Comparison of ENCODE assay signal across 8 cellular contexts in the genomic region with DNA sequence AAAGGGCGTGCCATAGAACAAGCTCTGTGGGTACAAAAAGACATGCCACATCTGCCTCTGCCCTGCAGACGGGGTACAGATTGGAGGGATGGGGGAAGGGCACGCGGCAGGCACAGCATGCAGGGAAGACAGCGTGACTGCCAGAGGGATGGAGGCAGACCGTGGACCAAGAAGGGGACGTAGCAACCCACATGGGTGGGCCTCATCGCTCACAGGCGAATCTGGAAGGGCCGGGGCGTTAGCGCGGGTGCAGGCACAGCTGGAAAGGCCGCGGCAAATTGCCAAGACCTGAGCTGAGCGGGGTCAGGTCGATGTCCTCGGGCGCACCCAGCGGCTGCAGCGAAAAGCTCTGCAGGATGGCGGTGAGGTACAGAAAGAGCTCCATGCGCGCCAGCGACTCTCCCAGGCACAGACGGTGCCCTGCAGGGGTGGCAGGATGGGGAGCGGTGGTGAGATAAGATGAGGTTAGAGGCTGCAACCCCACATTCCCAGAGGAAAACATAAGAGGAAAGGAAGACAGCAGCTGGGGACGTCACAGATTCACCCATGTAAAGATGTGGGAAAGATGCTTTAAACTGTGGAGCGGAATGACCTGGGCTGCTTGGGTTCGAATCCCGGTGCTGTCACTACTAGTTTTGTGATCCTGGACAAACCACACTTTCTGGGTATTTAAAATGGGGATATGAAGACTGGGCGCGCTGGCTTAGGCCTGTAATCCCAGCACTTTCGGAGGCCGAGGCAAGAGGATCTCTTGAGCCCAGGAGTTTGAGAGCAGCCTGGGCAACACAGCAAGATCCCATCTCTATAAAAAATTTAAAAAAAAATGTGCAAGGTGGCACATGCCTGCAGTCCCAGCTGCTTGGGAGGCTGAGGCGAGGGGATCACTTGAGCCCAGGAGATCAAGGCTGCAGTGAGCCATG. TPM values are rescaled to one million over a fixed set of nuclear protein-coding genes. Genes with fewer than 3 reads are reported as not detected.
DNase-seq lines count a peak whose midpoint lies in the region; ATAC-seq and TF ChIP-seq lines count a peak whose summit lies in the region.
"Not testable (repeated sequence)": the region's sequence is repeated elsewhere in the genome, so short reads cannot be mapped to it uniquely, and the experiment has no call there.

No MANE protein-coding gene starts in this region.

- H3K27me3 ChIP-seq in liver (ENCODE audit: control insufficient read depth in 4 of 4, insufficient read depth in 4 of 4, low read length in 3 of 4); skeletal muscle satellite cell (ENCODE audit: control insufficient read depth, insufficient read depth, low read length); upper lobe of right lung: not testable (repeated sequence)

- H3K27me3 Mint-ChIP-seq in activated T-cell treated with anti-CD3 and anti-CD28 coated beads, Interleukin-2, amount 50 U/mL, for 72 hours (ENCODE audit: low read depth), result not testable (repeated sequence)

- H3K9me3 ChIP-seq in liver (ENCODE audit: control insufficient read depth in 4 of 4, low read length in 3 of 4); skeletal muscle satellite cell (replicated peaks; ENCODE audit: low read length); upper lobe of right lung: not testable (repeated sequence)

- H3K27ac Mint-ChIP-seq in activated T-cell treated with anti-CD3 and anti-CD28 coated beads, Interleukin-2, amount 50 U/mL, for 72 hours, result not testable (repeated sequence)

- WGBS in liver, result 21% methylated on average over 35 of the region's 36 CpGs

- peak; percentile 91 to 93 for ATAC-seq in activated T-cell treated with anti-CD3 and anti-CD28 coated beads, Interleukin-2, amount 50 U/mL, for 72 hours (replicated peaks in 1 of 2)
- ATAC-seq in upper lobe of right lung, result peak; percentile 89

- H3K4me1 Mint-ChIP-seq in activated T-cell treated with anti-CD3 and anti-CD28 coated beads, Interleukin-2, amount 50 U/mL, for 72 hours (ENCODE audit: low read depth), result peaks cover 27% of the 10 kb centered on the region

- peak overlapping the region; percentile 32 for H3K4me3 ChIP-seq in GM12865 (ENCODE audit: low read depth, low read length)
- not testable (repeated sequence) for H3K4me3 ChIP-seq in liver (ENCODE audit: low read depth in 1 of 3, low read length in 3 of 3)
- H3K4me3 ChIP-seq in skeletal muscle satellite cell (ENCODE audit: low read length), result peak overlapping the region; percentile 65
- H3K4me3 ChIP-seq in upper lobe of right lung, result peak overlapping the region; percentile 27

- not testable (repeated sequence) for H3K36me3 ChIP-seq in liver (ENCODE audit: control insufficient read depth in 4 of 4, insufficient read depth in 3 of 4, low read depth in 1 of 4, low read length in 3 of 4); skeletal muscle satellite cell (ENCODE audit: insufficient read depth, low read length); upper lobe of right lung

- H3K9ac ChIP-seq in liver (ENCODE audit: low read depth in 1 of 2, low read length in 2 of 2); skeletal muscle satellite cell (ENCODE audit: low read depth, low read length): not testable (repeated sequence)

- peak overlapping the region; percentile 74 to 80 for H3K4me3 Mint-ChIP-seq in activated T-cell treated with anti-CD3 and anti-CD28 coated beads, Interleukin-2, amount 50 U/mL, for 72 hours

- TF ChIP-seq CTCF in GM12865 (IDR thresholded peaks at IDR 0.05; ENCODE audit: insufficient read depth, low read depth, low read length, missing control alignments) (peak; percentile 41), upper lobe of right lung (IDR thresholded peaks at IDR 0.05) (peak; percentile 45)
- not testable (repeated sequence) for TF ChIP-seq CTCF in liver (IDR thresholded peaks at IDR 0.05; ENCODE audit: low read depth, low read length, missing input control)

- peak overlapping the region; percentile 92 for H3K4me2 ChIP-seq in skeletal muscle satellite cell (ENCODE audit: low read length)

- peak overlapping the region in 1 of 2 donors; percentile 20 for H3K27ac ChIP-seq in liver (ENCODE audit: low read depth in 1 of 2, low read length in 2 of 2)
- not testable (repeated sequence) for H3K27ac ChIP-seq in upper lobe of right lung

- intact Hi-C loops in upper lobe of right lung (cut with DNase I), result not testable (repeated sequence)

- not testable (repeated sequence) for H3K36me3 Mint-ChIP-seq in activated T-cell treated with anti-CD3 and anti-CD28 coated beads, Interleukin-2, amount 50 U/mL, for 72 hours (ENCODE audit: insufficient read depth in 2 of 2)

- H3K9me3 Mint-ChIP-seq in activated T-cell treated with anti-CD3 and anti-CD28 coated beads, Interleukin-2, amount 50 U/mL, for 72 hours, result not testable (repeated sequence)

- DNase-seq in GM12865 (ENCODE audit: low read depth), result peak; percentile 69
- DNase-seq in KBM-7, result peak; percentile 67
- DNase-seq in SHP77 treated with DMSO at 0.1 percent for 48 hours (lab: John Stamatoyannopoulos, UW), result peak; percentile 19
- DNase-seq in activated T-cell treated with anti-CD3 and anti-CD28 coated beads, Interleukin-2, amount 50 U/mL, for 72 hours, result peak; percentile 78
- peak; percentile 76 for DNase-seq in ecto neural progenitor cell (ENCODE audit: low spot score)
- peak; percentile 90 for DNase-seq in upper lobe of right lung

- H3K4me1 ChIP-seq in liver (ENCODE audit: control insufficient read depth in 4 of 4, insufficient read depth in 4 of 4, low read length in 3 of 4) (peaks cover 14 to 30% (median 28%) of the 10 kb centered on the region in 4 donors), upper lobe of right lung (peaks cover 17% of the 10 kb centered on the region)
- not testable (repeated sequence) for H3K4me1 ChIP-seq in skeletal muscle satellite cell (ENCODE audit: control insufficient read depth, insufficient read depth, low read length)

- peak; percentile 31 to 63 for TF ChIP-seq RAD21 in liver (IDR thresholded peaks at IDR 0.05)

- in situ Hi-C loops in KBM-7 (cut with MboI; ENCODE audit: low pct_unique_long_range_greater_than_20kb, low sequenced_read_pairs), result not testable (repeated sequence)

TF ChIP-seq in liver, 16 proteins besides CTCF, POLR2A, EP300 and RAD21:
- peak; percentile 56 for TF ChIP-seq NR2F2 (IDR thresholded peaks at IDR 0.05)
- TF ChIP-seq HNF4A (conservative IDR thresholded peaks at IDR 0.05), result peak in 1 of 2 donors; percentile 27
- peak; percentile 68 for TF ChIP-seq SP1 (IDR thresholded peaks at IDR 0.05)
- TF ChIP-seq RXRA (IDR thresholded peaks at IDR 0.05), result peak; percentile 94 to 98
TF ChIP-seq in liver: peak in this region for 4; not testable (repeated sequence) for 12.

RNA-seq across cellular contexts. Expression of gene EGLN2, which starts 19.7 kb away (rescaled TPM):
- total RNA-seq in activated T-cell treated with anti-CD3 and anti-CD28 coated beads, Interleukin-2, amount 50 U/mL, for 72 hours, result 10 to 100 TPM; 90.5 to 91.8 TPM
- total RNA-seq in liver, result 10 to 100 TPM; 34.8 to 56.3 TPM
- polyA plus RNA-seq in liver, result 10 to 100 TPM; 45.2 to 50.2 TPM
- total RNA-seq in skeletal muscle satellite cell (2012; rRNA removed), result 55.3 and 73.3 TPM in 2 replicates
- 173 TPM for total RNA-seq in upper lobe of right lung

RNA-seq across cellular contexts. Expression of gene CYP2A6, which starts 31.5 kb away (rescaled TPM):
- not detected for total RNA-seq in activated T-cell treated with anti-CD3 and anti-CD28 coated beads, Interleukin-2, amount 50 U/mL, for 72 hours
- total RNA-seq in liver, result 10 to 100 TPM in 1 of 2 donors, under 1 TPM in 1; 0.09 to 56.1 TPM
- polyA plus RNA-seq in liver, result 1,000 to 10,000 TPM in 1 of 2 donors, 10 to 100 TPM in 1; 63.1 to 1,020 TPM
- total RNA-seq in skeletal muscle satellite cell (2012; rRNA removed), result not detected in 2 replicates
- not detected for total RNA-seq in upper lobe of right lung

RNA-seq across cellular contexts. Expression of gene RAB4B, which starts 40.7 kb away (rescaled TPM):
- total RNA-seq in activated T-cell treated with anti-CD3 and anti-CD28 coated beads, Interleukin-2, amount 50 U/mL, for 72 hours, result 10 to 100 TPM; 44.4 to 45.7 TPM
- total RNA-seq in liver, result 1 to 10 TPM; 5.5 to 9.0 TPM
- polyA plus RNA-seq in liver, result 10 to 100 TPM; 16.8 to 16.9 TPM
- total RNA-seq in skeletal muscle satellite cell (2012; rRNA removed), result 7.6 and 10.6 TPM in 2 replicates
- total RNA-seq in upper lobe of right lung, result 45.4 TPM

RNA-seq across cellular contexts. Expression of gene MIA, which starts 43.4 kb away (rescaled TPM):
- 1 to 10 TPM in 1 of 2 donors, under 1 TPM in 1; 0.97 to 1.1 TPM for total RNA-seq in activated T-cell treated with anti-CD3 and anti-CD28 coated beads, Interleukin-2, amount 50 U/mL, for 72 hours
- total RNA-seq in liver (under 1 TPM in 1 of 2 donors, not detected in 1; 0.42 TPM), upper lobe of right lung (not detected)
- under 1 TPM in 1 of 2 donors, not detected in 1; 0.44 TPM for polyA plus RNA-seq in liver
- not detected in 2 replicates for total RNA-seq in skeletal muscle satellite cell (2012; rRNA removed)

Comparison
In these comparisons a context has a peak if more than half of its experiments do, and no peak if none do; other contexts are left out.
1. DNase-seq: peak in every context shown above with its lines; median percentile 90 in upper lobe of right lung; 78 in activated T-cell treated with anti-CD3 and anti-CD28 coated beads, Interleukin-2, amount 50 U/mL, for 72 hours; 76 in ecto neural progenitor cell; 69 in GM12865; 67 in KBM-7; 19 in SHP77 treated with DMSO at 0.1 percent for 48 hours.